In the genomic region with DNA sequence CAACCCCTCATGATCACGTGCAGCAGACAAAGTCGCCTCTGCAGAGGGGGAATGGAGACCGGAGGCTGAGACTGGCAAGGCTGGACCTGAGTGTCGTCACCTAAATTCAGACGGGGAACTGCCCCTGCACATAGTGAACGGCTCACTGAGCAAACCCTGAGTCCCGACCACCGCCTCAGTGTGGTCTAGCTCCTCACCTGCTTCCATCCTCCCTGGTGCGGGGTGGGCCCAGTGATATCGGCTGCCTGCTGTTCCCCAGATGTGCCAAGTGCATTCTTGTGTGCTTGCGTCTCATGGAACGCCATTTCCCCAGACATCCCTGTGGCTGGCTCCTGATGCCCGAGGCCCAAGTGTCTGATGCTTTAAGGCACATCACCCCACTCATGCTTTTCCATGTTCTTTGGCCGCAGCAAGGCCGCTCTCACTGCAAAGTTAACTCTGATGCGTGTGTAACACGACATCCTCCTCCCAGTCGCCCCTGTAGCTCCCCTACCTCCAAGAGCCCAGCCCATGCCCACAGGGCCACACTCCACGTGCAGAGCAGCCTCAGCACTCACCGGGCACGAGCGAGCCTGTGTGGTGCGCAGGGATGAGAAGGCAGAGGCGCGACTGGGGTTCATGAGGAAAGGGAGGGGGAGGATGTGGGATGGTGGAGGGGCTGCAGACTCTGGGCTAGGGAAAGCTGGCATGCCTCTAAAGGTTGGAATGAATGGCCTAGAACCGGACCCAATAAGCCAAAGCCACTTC, we compare ENCODE assay signal across 6 cellular contexts. TPM values are rescaled to one million over a fixed set of nuclear protein-coding genes. Genes with fewer than 3 reads are reported as not detected.
"Had no signal": no experiment of that assay in that cellular context is flagged by ENCODE, and none has a peak within 500 bp of the region (broad histone marks: within the 10 kb centered on the region; RNA-seq: fewer than 3 reads in every experiment).

No MANE protein-coding gene starts in this region.

RNA-seq across cellular contexts. Expression of a gene that starts 47.6 kb away (rescaled TPM):
- total RNA-seq: OCI-LY7, PC-9, RPMI7951, SJCRH30, SJSA1, SK-MEL-5 had no signal
